27 cellular contexts compared by ENCODE assay signal in the genomic region with DNA sequence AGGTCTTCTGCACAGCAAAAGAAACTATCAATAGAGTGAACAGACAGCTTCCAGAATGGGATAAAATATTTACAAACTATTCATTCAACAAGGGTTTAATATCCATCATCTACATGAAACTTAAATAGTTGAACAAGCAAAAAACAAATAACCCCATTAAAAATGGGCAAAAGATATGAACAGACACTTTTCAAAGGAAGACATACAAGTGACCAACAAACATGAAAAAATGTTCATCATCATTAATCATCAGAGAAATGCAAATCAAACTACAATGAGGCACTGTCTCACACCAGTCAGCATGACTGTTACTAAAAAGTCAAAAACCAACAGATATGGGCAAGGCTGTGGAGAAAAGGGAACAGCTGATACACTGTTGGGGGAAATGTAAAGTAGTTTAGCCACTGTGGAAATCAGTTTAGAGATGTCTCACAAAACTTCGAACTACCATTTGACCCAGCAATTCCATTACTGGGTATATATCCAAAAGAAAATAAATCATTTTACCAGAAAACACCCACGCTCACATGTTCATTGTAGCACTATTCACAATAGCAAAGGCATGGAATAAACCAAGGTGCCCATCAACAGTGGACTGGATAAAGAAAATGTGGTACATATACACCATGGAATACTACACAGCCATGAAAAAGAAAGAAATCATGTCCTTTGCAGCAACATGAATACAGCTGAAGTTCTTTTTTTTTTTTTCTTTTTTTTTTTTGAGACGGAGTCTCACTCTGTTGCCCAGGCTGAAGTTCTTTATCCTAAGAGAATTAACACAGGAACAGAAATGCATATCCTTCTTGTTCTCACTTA.
"Had no signal": no experiment of that assay in that cellular context is flagged by ENCODE, and none has a peak within 500 bp of the region (broad histone marks: within the 10 kb centered on the region; RNA-seq: fewer than 3 reads in every experiment).

No MANE protein-coding gene starts in this region.

- H3K27ac ChIP-seq: coronary artery, epithelial cell of prostate, esophagus squamous epithelium, gastrocnemius medialis, heart right ventricle, left lung, lower lobe of right lung had no signal

- H3K36me3 ChIP-seq: esophagus squamous epithelium, gastrocnemius medialis, heart right ventricle, left lung, lower lobe of right lung had no signal

- H3K4me3 Mint-ChIP-seq: effector memory CD8-positive, alpha-beta T cell; endodermal cell; immature natural killer cell; mesothelial cell of epicardium; naive B cell; naive thymus-derived CD8-positive, alpha-beta T cell had no signal

- DNase-seq: dermis blood vessel endothelial cell; effector CD8-positive, alpha-beta T cell; effector memory CD8-positive, alpha-beta T cell; endodermal cell; erythroblast; esophagus squamous epithelium; foreskin fibroblast; foreskin melanocyte; gastrocnemius medialis; glutamatergic neuron; head of caudate nucleus; heart right ventricle; hypothalamus; immature natural killer cell; islet precursor cell; left cardiac atrium; left lung; left ventricle myocardium superior; lower lobe of right lung; mesenchymal stem cell; mucosa of descending colon; naive B cell; naive thymus-derived CD8-positive, alpha-beta T cell had no signal

- H3K27ac Mint-ChIP-seq: effector memory CD8-positive, alpha-beta T cell; endodermal cell; immature natural killer cell; mesothelial cell of epicardium; naive B cell; naive thymus-derived CD8-positive, alpha-beta T cell had no signal

- ATAC-seq: effector memory CD8-positive, alpha-beta T cell; esophagus mucosa; gastrocnemius medialis; heart right ventricle; left cardiac atrium; left lung; left ventricle myocardium superior; lower lobe of right lung; mucosa of descending colon; naive thymus-derived CD8-positive, alpha-beta T cell had no signal

- H3K27me3 ChIP-seq: esophagus squamous epithelium, gastrocnemius medialis, heart right ventricle, left lung had no signal

- H3K4me1 Mint-ChIP-seq: endodermal cell; immature natural killer cell; mesothelial cell of epicardium; naive B cell; naive thymus-derived CD8-positive, alpha-beta T cell had no signal

- H3K4me1 ChIP-seq: gastrocnemius medialis, heart right ventricle, left lung, lower lobe of right lung had no signal

- H3K27me3 Mint-ChIP-seq: naive B cell; naive thymus-derived CD8-positive, alpha-beta T cell had no signal

- H3K4me3 ChIP-seq: coronary artery, esophagus squamous epithelium, gastrocnemius medialis, heart right ventricle, left lung, lower lobe of right lung, mucosa of descending colon had no signal
